Comparison of ENCODE assay signal across 8 cellular contexts in the genomic region with DNA sequence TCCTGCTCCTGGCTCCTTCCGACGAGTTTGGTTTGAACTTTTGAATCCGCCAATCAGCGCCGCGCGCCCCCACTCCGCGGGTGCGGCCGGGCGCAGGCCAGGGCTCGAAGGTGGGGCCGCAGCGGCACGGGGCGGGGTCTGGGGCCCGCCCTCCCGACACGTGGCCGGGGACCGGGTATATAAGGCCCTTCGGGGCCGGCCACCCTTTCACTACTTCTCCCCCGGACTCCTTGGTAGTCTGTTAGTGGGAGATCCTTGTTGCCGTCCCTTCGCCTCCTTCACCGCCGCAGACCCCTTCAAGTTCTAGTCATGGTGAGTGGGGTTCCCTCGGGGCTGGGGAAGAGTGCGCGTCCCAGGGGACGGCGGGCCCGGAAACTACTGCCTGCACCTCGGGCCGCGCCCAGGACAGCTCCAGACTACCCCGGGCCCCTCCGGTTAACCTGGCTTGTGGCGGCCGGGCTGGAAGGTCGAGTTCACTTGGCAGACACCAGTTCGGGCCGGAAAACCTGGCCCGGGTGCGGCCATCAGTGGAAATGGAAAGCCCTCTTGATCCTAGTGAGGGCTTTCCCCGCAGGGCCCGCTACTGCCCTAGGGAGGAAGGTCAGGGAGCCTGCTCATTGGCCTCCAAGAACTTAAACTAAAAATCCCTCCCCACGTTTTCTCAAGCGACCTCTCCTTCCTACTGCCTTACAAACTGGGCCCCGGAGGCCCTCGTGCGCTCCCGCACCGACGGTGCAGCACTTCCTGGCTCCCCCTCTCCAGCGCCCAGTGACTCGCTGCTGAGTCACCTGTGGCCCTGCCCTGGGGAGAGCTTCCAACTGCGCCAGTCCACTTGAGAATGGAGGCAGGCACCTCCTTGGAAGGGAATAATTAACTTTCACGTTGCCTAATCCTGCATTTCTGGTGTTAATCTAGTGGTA.
DNase-seq lines count a peak whose midpoint lies in the region; ATAC-seq and TF ChIP-seq lines count a peak whose summit lies in the region.

A gene (plus strand): TSS at position 210 of the 920 bp plus-strand sequence. CDS start 100 bp downstream, at position 310.

- ATAC-seq in GM19043 (IDR thresholded peaks at IDR 0.05; ENCODE audit: low read depth, unreplicated experiment) = peak; percentile 83
- ATAC-seq in HG03354 (IDR thresholded peaks at IDR 0.05; ENCODE audit: poor library complexity, severe bottlenecking, unreplicated experiment) = peak; percentile 86

- H3K4me3 ChIP-seq in AG10803 (ENCODE audit: low read length) = peak within 1 kb of the TSS; percentile 89

- TF ChIP-seq CTCF in AG10803 (conservative IDR thresholded peaks at IDR 0.05; ENCODE audit: low read length) = no peak; the same call in 1 of the 2 replicates

- DNase-seq in AG10803 (ENCODE audit: low read depth) (peak; percentile 95), NCI-H446 treated with DMSO at 0.1 percent for 48 hours (lab: John Stamatoyannopoulos, UW) (peak; percentile 77)
- DNase-seq in activated CD4-positive, alpha-beta T cell treated with anti-CD3 and anti-CD28 coated beads for 4 hours = peak; percentile 86 to 90
- peak; percentile 87 to 91 for DNase-seq in stimulated activated CD4-positive, alpha-beta T cell treated with anti-CD3 and anti-CD28 coated beads, Interleukin-1b, Interleukin-23, amount 100 ng/mL, for 4 hours (ENCODE audit: low read depth in 2 of 2)

- H3K27ac ChIP-seq in cingulate gyrus (ENCODE audit: low read depth, low read length) (peak within 1 kb of the TSS; percentile 29), layer of hippocampus (ENCODE audit: low read depth, low read length) (peak within 1 kb of the TSS; percentile 84)

- no peaks in the 10 kb centered on the region for H3K27me3 ChIP-seq in layer of hippocampus (ENCODE audit: control insufficient read depth, insufficient read depth, low read length)

Comparison
In these comparisons a context has a peak if more than half of its experiments do, and no peak if none do; other contexts are left out.
1. Peak in every context shown above with its lines: DNase-seq, ATAC-seq, H3K4me3 ChIP-seq and H3K27ac ChIP-seq.